ENCODE assay signal across 8 cellular contexts in the genomic region with DNA sequence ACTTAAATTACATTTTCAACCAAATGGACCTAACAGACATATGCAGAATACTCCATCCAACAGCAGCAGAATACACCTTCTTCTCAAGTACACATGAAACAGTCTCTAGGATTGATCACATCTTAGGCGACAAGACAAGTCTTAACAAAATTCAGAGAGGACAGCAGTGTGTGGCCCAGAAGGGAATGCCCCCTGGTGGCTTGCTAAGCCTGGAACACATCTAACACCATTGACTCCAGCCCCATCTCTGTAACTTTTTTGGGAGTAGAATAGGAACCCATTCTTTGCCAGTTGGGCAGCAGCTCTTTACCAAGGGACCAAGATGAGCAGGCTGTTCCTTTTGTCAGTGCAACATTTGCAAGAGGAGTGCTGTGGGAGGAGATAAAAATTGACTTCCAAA.
DNase-seq lines count a peak whose midpoint lies in the region; ATAC-seq and TF ChIP-seq lines count a peak whose summit lies in the region.

No MANE protein-coding gene starts in this region.

- TF ChIP-seq EP300 in tibial nerve (IDR thresholded peaks at IDR 0.05), result no peak

- peak; percentile 82 for ATAC-seq in GM19023 (IDR thresholded peaks at IDR 0.05; ENCODE audit: unreplicated experiment)
- ATAC-seq in HG03469 (IDR thresholded peaks at IDR 0.05; ENCODE audit: unreplicated experiment), result peak; percentile 74

- H3K27me3 ChIP-seq in tibial nerve, result no peaks in the 10 kb centered on the region

- no peaks in the 10 kb centered on the region for H3K36me3 Mint-ChIP-seq in activated CD4-positive, alpha-beta memory T cell treated with anti-CD3 and anti-CD28 coated beads, Interleukin-2, amount 10 ng/mL, durations not matched to agents 7 days and 5 days (ENCODE audit: low read depth)

- H3K27ac Mint-ChIP-seq in activated CD4-positive, alpha-beta memory T cell treated with anti-CD3 and anti-CD28 coated beads, Interleukin-2, amount 10 ng/mL, durations not matched to agents 7 days and 5 days, result no peak overlapping the region

- TF ChIP-seq CTCF in fibroblast of mammary gland (conservative IDR thresholded peaks at IDR 0.05; ENCODE audit: control insufficient read depth, insufficient read depth, low read depth, low read length) (peak; percentile 65), retinal pigment epithelial cell (conservative IDR thresholded peaks at IDR 0.05; ENCODE audit: low read depth, low read length) (peak; percentile 72), tibial nerve (IDR thresholded peaks at IDR 0.05) (peak in 1 of 5 experiments; percentile 17)

- WGBS in tibial nerve, 2 donors, result 70 to 71% methylated on average over 1 of the region's 1 CpG

- no peak for TF ChIP-seq POLR2A in tibial nerve (IDR thresholded peaks at IDR 0.05)

- no peak overlapping the region for H3K4me3 Mint-ChIP-seq in activated CD4-positive, alpha-beta memory T cell treated with anti-CD3 and anti-CD28 coated beads, Interleukin-2, amount 10 ng/mL, durations not matched to agents 7 days and 5 days

- no peaks in the 10 kb centered on the region for H3K4me1 ChIP-seq in tibial nerve

- POLR2A ChIA-PET in activated CD4-positive, alpha-beta memory T cell treated with anti-CD3 and anti-CD28 coated beads, Interleukin-2, amount 10 ng/mL, durations not matched to agents 7 days and 5 days (lab: Charles Lee), result interaction anchor here (0.6 kb wide), 1 partner anchor 349 kb away, joined by 3 read pairs; the partner anchor contains the start of gene MARS2

- H3K9me3 ChIP-seq in tibial nerve, result no peaks in the 10 kb centered on the region

- H3K27ac ChIP-seq in tibial nerve, result no peak overlapping the region

- CTCF ChIA-PET in activated CD4-positive, alpha-beta memory T cell treated with anti-CD3 and anti-CD28 coated beads, Interleukin-2, amount 10 ng/mL, durations not matched to agents 7 days and 5 days (lab: Charles Lee), result interaction anchor here (1.2 kb wide), 1 partner anchor 8 kb away, joined by 3 read pairs; no protein-coding TSS in a partner anchor

- H3K4me1 Mint-ChIP-seq in activated CD4-positive, alpha-beta memory T cell treated with anti-CD3 and anti-CD28 coated beads, Interleukin-2, amount 10 ng/mL, durations not matched to agents 7 days and 5 days, result no peaks in the 10 kb centered on the region

- DNase-seq in AML-193 (lab: John Stamatoyannopoulos, UW), result peak; percentile 13 to 25
- DNase-seq in activated CD4-positive, alpha-beta memory T cell treated with anti-CD3 and anti-CD28 coated beads, Interleukin-2, amount 10 ng/mL, durations not matched to agents 7 days and 5 days, result peak; percentile 35
- peak; percentile 52 for DNase-seq in fibroblast of mammary gland (ENCODE audit: low read depth)
- DNase-seq in retinal pigment epithelial cell (ENCODE audit: low read depth), result no peak
- DNase-seq in tibial nerve (ENCODE audit: low spot score in 2 of 2), result no peak
- DNase-seq in DMS153 treated with DMSO at 0.1 percent for 48 hours (lab: John Stamatoyannopoulos, UW; ENCODE audit: unreplicated experiment), result no peak

- H3K27me3 Mint-ChIP-seq in activated CD4-positive, alpha-beta memory T cell treated with anti-CD3 and anti-CD28 coated beads, Interleukin-2, amount 10 ng/mL, durations not matched to agents 7 days and 5 days, result no peaks in the 10 kb centered on the region

- H3K4me3 ChIP-seq in fibroblast of mammary gland (ENCODE audit: control insufficient read depth, low read depth, low read length) (no peak overlapping the region), retinal pigment epithelial cell (ENCODE audit: low read length) (no peak overlapping the region), tibial nerve (no peak overlapping the region)

- H3K9me3 Mint-ChIP-seq in activated CD4-positive, alpha-beta memory T cell treated with anti-CD3 and anti-CD28 coated beads, Interleukin-2, amount 10 ng/mL, durations not matched to agents 7 days and 5 days, result no peaks in the 10 kb centered on the region

- no peaks in the 10 kb centered on the region for H3K36me3 ChIP-seq in tibial nerve

Comparison
In these comparisons a context has a peak if more than half of its experiments do, and no peak if none do; other contexts are left out.
1. DNase-seq: peak in AML-193 (2 of 2), activated CD4-positive, alpha-beta memory T cell treated with anti-CD3 and anti-CD28 coated beads, Interleukin-2, amount 10 ng/mL, durations not matched to agents 7 days and 5 days (single experiment) and fibroblast of mammary gland (single experiment); none in retinal pigment epithelial cell (single experiment), tibial nerve (0 of 2) and DMS153 treated with DMSO at 0.1 percent for 48 hours (single experiment).